17 cellular contexts compared by ENCODE assay signal in genomic region chr6:23601811-23602340, GRCh38.
"Had no signal": no experiment of that assay in that cellular context is flagged by ENCODE, and none has a peak within 500 bp of the region (broad histone marks: within the 10 kb centered on the region; RNA-seq: fewer than 3 reads in every experiment).

No MANE protein-coding gene starts in this region.

- ATAC-seq: effector memory CD8-positive, alpha-beta T cell; naive thymus-derived CD4-positive, alpha-beta T cell; right cardiac atrium; stimulated activated memory B cell treated with anti-CD40 and anti-IgM and Interleukin-4, amounts not matched to agents 10 μg/mL and 1 μg/mL and 100 μg/mL, for 72 hours; upper lobe of right lung had no signal

- H3K4me3 ChIP-seq: cardiac muscle cell, prostate gland, upper lobe of right lung had no signal

- H3K4me3 Mint-ChIP-seq: activated naive CD4-positive, alpha-beta T cell treated with anti-CD3 and anti-CD28 coated beads, Interleukin-2, amount 50 U/mL, for 24 hours; effector memory CD8-positive, alpha-beta T cell; naive thymus-derived CD4-positive, alpha-beta T cell; stimulated activated memory B cell treated with anti-CD40 and anti-IgM and Interleukin-4, amounts not matched to agents 10 μg/mL and 1 μg/mL and 100 μg/mL, for 72 hours had no signal

- H3K4me1 Mint-ChIP-seq: activated naive CD4-positive, alpha-beta T cell treated with anti-CD3 and anti-CD28 coated beads, Interleukin-2, amount 50 U/mL, for 24 hours; naive thymus-derived CD4-positive, alpha-beta T cell; stimulated activated memory B cell treated with anti-CD40 and anti-IgM and Interleukin-4, amounts not matched to agents 10 μg/mL and 1 μg/mL and 100 μg/mL, for 72 hours had no signal

- H3K27ac Mint-ChIP-seq: activated naive CD4-positive, alpha-beta T cell treated with anti-CD3 and anti-CD28 coated beads, Interleukin-2, amount 50 U/mL, for 24 hours; effector memory CD8-positive, alpha-beta T cell; naive thymus-derived CD4-positive, alpha-beta T cell; stimulated activated memory B cell treated with anti-CD40 and anti-IgM and Interleukin-4, amounts not matched to agents 10 μg/mL and 1 μg/mL and 100 μg/mL, for 72 hours had no signal

- DNase-seq: activated CD4-positive, alpha-beta T cell treated with anti-CD3 and anti-CD28 coated beads for 1 hour; activated CD4-positive, alpha-beta T cell treated with anti-CD3 and anti-CD28 coated beads, Interleukin-2, amount 50 U/mL, for 48 hours; activated gamma-delta T cell; dermis blood vessel endothelial cell; effector memory CD8-positive, alpha-beta T cell; head of caudate nucleus; mesendoderm; naive thymus-derived CD4-positive, alpha-beta T cell; right cardiac atrium; small intestine; stimulated activated CD4-positive, alpha-beta T cell treated with anti-CD3 and anti-CD28 coated beads, Interleukin-4, amount 100 ng/mL, for 24 hours; upper lobe of right lung; WERI-Rb-1 had no signal

- H3K36me3 Mint-ChIP-seq: activated naive CD4-positive, alpha-beta T cell treated with anti-CD3 and anti-CD28 coated beads, Interleukin-2, amount 50 U/mL, for 24 hours; stimulated activated memory B cell treated with anti-CD40 and anti-IgM and Interleukin-4, amounts not matched to agents 10 μg/mL and 1 μg/mL and 100 μg/mL, for 72 hours had no signal

- H3K27me3 Mint-ChIP-seq: activated naive CD4-positive, alpha-beta T cell treated with anti-CD3 and anti-CD28 coated beads, Interleukin-2, amount 50 U/mL, for 24 hours; effector memory CD8-positive, alpha-beta T cell; naive thymus-derived CD4-positive, alpha-beta T cell; stimulated activated memory B cell treated with anti-CD40 and anti-IgM and Interleukin-4, amounts not matched to agents 10 μg/mL and 1 μg/mL and 100 μg/mL, for 72 hours had no signal
